8 cellular contexts compared by ENCODE assay signal in genomic region chr12:70590051-70590450, GRCh38. TPM values are rescaled to one million over a fixed set of nuclear protein-coding genes. Genes with fewer than 3 reads are reported as not detected.
DNase-seq lines count a peak whose midpoint lies in the region; ATAC-seq and TF ChIP-seq lines count a peak whose summit lies in the region.

No MANE protein-coding gene starts in this region.

- TF ChIP-seq CTCF in AG09309 (IDR thresholded peaks at IDR 0.05; ENCODE audit: control insufficient read depth, insufficient read depth, low read depth, low read length, missing control alignments) = peak; percentile 89

- no peaks in the 10 kb centered on the region for H3K36me3 ChIP-seq in mesendoderm (ENCODE audit: control insufficient read depth, insufficient read depth, low read length)

- H2AK5ac ChIP-seq in mesendoderm (ENCODE audit: low read length) = no peak overlapping the region

- no peak overlapping the region for H3K23ac ChIP-seq in mesendoderm (ENCODE audit: low read length)

- no peak overlapping the region for H2BK120ac ChIP-seq in mesendoderm (ENCODE audit: low read depth, low read length)

- no peak overlapping the region for H2BK5ac ChIP-seq in mesendoderm (ENCODE audit: low read length)

- ATAC-seq in GM18858 (IDR thresholded peaks at IDR 0.05; ENCODE audit: unreplicated experiment) = peak; percentile 90
- ATAC-seq in HG03103 (IDR thresholded peaks at IDR 0.05; ENCODE audit: low read depth, unreplicated experiment) = peak; percentile 95

- no peaks in the 10 kb centered on the region for H3K79me2 ChIP-seq in mesendoderm (ENCODE audit: control insufficient read depth, insufficient read depth, low read length)

- WGBS in mesendoderm (ENCODE audit: extremely low coverage, insufficient coverage, low lambda C conversion rate) = no CpG with 5 or more reads among the region's 6 CpGs

- H3K4me1 ChIP-seq in mesendoderm (ENCODE audit: control insufficient read depth, low read depth, low read length) = no peaks in the 10 kb centered on the region

- DNase-seq in AG09309 (ENCODE audit: low read depth) (peak; percentile 56), NCI-H2171 treated with DMSO at 0.1 percent for 48 hours (lab: John Stamatoyannopoulos, UW) (peak; percentile 25), mesendoderm (peak; percentile 77)
- DNase-seq in activated CD4-positive, alpha-beta T cell treated with anti-CD3 and anti-CD28 coated beads, Interleukin-2, amount 50 U/mL, for 1 hour = peak; percentile 38
- DNase-seq in effector CD8-positive, alpha-beta T cell (lab: John Stamatoyannopoulos, UW) = peak; percentile 4
- DNase-seq in stimulated activated CD8-positive, alpha-beta memory T cell treated with anti-CD3 and anti-CD28 coated beads, Interleukin-4, amount 100 ng/mL, for 24 hours (ENCODE audit: low read depth) = peak; percentile 44

- no peak overlapping the region for H4K8ac ChIP-seq in mesendoderm (ENCODE audit: low read depth, low read length)

- H3K4me2 ChIP-seq in mesendoderm (ENCODE audit: low read length) = no peak overlapping the region

- no peak overlapping the region for H4K5ac ChIP-seq in mesendoderm (ENCODE audit: low read length)

- H3K56ac ChIP-seq in mesendoderm (ENCODE audit: low read length) = no peak overlapping the region

- H3K18ac ChIP-seq in mesendoderm (ENCODE audit: low read length) = no peak overlapping the region

- no peak overlapping the region for H2BK15ac ChIP-seq in mesendoderm (replicated peaks; ENCODE audit: low read depth)

- H3K4me3 ChIP-seq in AG09309 (ENCODE audit: control insufficient read depth, low read depth, low read length) (no peak overlapping the region), mesendoderm (ENCODE audit: low read length) (no peak overlapping the region)

- no peaks in the 10 kb centered on the region for H3K27me3 ChIP-seq in mesendoderm (ENCODE audit: insufficient read depth, low read length, poor library complexity)

- no peak overlapping the region for H3K9ac ChIP-seq in mesendoderm (ENCODE audit: low read length)

- H3K79me1 ChIP-seq in mesendoderm (ENCODE audit: low read length) = no peaks in the 10 kb centered on the region

- no peak overlapping the region for H3K4ac ChIP-seq in mesendoderm (ENCODE audit: low read depth, low read length)

- no peak overlapping the region for H3K27ac ChIP-seq in mesendoderm (ENCODE audit: low read depth, low read length)

RNA-seq across cellular contexts. Expression of gene PTPRB, which starts 47.2 kb away (rescaled TPM):
- polyA plus RNA-seq in mesendoderm (2013, experiment 1 of 2) = 0.18 TPM
- polyA plus RNA-seq in mesendoderm (2013, experiment 2 of 2) = 0.21 TPM

Comparison
In these comparisons a context has a peak if more than half of its experiments do, and no peak if none do; other contexts are left out.
1. DNase-seq: peak in every context shown above with its lines; median percentile 77 in mesendoderm; 56 in AG09309; 44 in stimulated activated CD8-positive, alpha-beta memory T cell treated with anti-CD3 and anti-CD28 coated beads, Interleukin-4, amount 100 ng/mL, for 24 hours; 38 in activated CD4-positive, alpha-beta T cell treated with anti-CD3 and anti-CD28 coated beads, Interleukin-2, amount 50 U/mL, for 1 hour; 25 in NCI-H2171 treated with DMSO at 0.1 percent for 48 hours; 4 in effector CD8-positive, alpha-beta T cell.